1 cellular context compared by ENCODE assay signal in genomic region chr22:49209452-49210195, GRCh38.
A peak's percentile ranks its signal among the peaks of the same experiment; 100 is the strongest.
TF ChIP-seq lines count a peak whose summit lies in the region.

No MANE protein-coding gene starts in this region.

TF ChIP-seq in HepG2, 621 proteins besides CTCF, POLR2A, EP300 and RAD21 (continued from another document and continues in another):
- no peak for TF ChIP-seq HOXD1 (CRISPR knock-in tag; IDR thresholded peaks at IDR 0.05)
- TF ChIP-seq ADNP (CRISPR knock-in tag; IDR thresholded peaks at IDR 0.05) = no peak
- TF ChIP-seq ZHX1 (CRISPR knock-in tag; IDR thresholded peaks at IDR 0.05; ENCODE audit: low read depth) = no peak
- TF ChIP-seq STAT6 (CRISPR knock-in tag; IDR thresholded peaks at IDR 0.05; ENCODE audit: borderline replicate concordance) = no peak
- no peak for TF ChIP-seq THAP7 (CRISPR knock-in tag; IDR thresholded peaks at IDR 0.05)
- no peak for TF ChIP-seq RAD51 (IDR thresholded peaks at IDR 0.05; ENCODE audit: borderline replicate concordance)
- no peak for TF ChIP-seq ZHX2 (IDR thresholded peaks at IDR 0.05; ENCODE audit: low read depth)
- TF ChIP-seq ZHX2 (CRISPR knock-in tag; IDR thresholded peaks at IDR 0.05; ENCODE audit: borderline replicate concordance) = no peak
- no peak for TF ChIP-seq ZNF230 (CRISPR knock-in tag; IDR thresholded peaks at IDR 0.05)
- no peak for TF ChIP-seq NAIF1 (CRISPR knock-in tag; IDR thresholded peaks at IDR 0.05; ENCODE audit: borderline replicate concordance)
- TF ChIP-seq DNMT3B (CRISPR knock-in tag; conservative IDR thresholded peaks at IDR 0.05) = no peak
- TF ChIP-seq ZNF281 (CRISPR knock-in tag; IDR thresholded peaks at IDR 0.05; ENCODE audit: borderline replicate concordance) = peak; percentile 97
- no peak for TF ChIP-seq FUBP1 (CRISPR knock-in tag; IDR thresholded peaks at IDR 0.05; ENCODE audit: borderline replicate concordance)
- no peak for TF ChIP-seq JUNB (CRISPR knock-in tag; IDR thresholded peaks at IDR 0.05; ENCODE audit: borderline replicate concordance)
- peak; percentile 59 for TF ChIP-seq MIXL1 (CRISPR knock-in tag; IDR thresholded peaks at IDR 0.05)
- TF ChIP-seq SMARCC2 (IDR thresholded peaks at IDR 0.05) = no peak
- peak; percentile 36; the same call in 1 of the 2 replicates for TF ChIP-seq NR2C2 (CRISPR knock-in tag; IDR thresholded peaks at IDR 0.05; ENCODE audit: borderline replicate concordance)
- TF ChIP-seq KDM6A (CRISPR knock-in tag; IDR thresholded peaks at IDR 0.05; ENCODE audit: low read depth) = no peak
- TF ChIP-seq ZNF652 (CRISPR knock-in tag; IDR thresholded peaks at IDR 0.05; ENCODE audit: borderline replicate concordance, low read depth) = no peak
- no peak for TF ChIP-seq ZNF337 (CRISPR knock-in tag; IDR thresholded peaks at IDR 0.05; ENCODE audit: borderline replicate concordance, low read depth)
- TF ChIP-seq ZNF331 (CRISPR knock-in tag; IDR thresholded peaks at IDR 0.05) = peak; percentile 60; the same call in 1 of the 2 replicates
- TF ChIP-seq MLLT10 (CRISPR knock-in tag; IDR thresholded peaks at IDR 0.05) = no peak
- TF ChIP-seq SETDB1 (CRISPR knock-in tag; IDR thresholded peaks at IDR 0.05; ENCODE audit: borderline replicate concordance) = no peak
- TF ChIP-seq SCMH1 (CRISPR knock-in tag; IDR thresholded peaks at IDR 0.05; ENCODE audit: borderline replicate concordance) = no peak
- TF ChIP-seq SP1 (IDR thresholded peaks at IDR 0.05) = no peak
- TF ChIP-seq SP1 (CRISPR knock-in tag; IDR thresholded peaks at IDR 0.05) = no peak
- TF ChIP-seq TAF15 (IDR thresholded peaks at IDR 0.05; ENCODE audit: low read depth, low read length, poor library complexity, severe bottlenecking) = no peak
- TF ChIP-seq ZNF619 (CRISPR knock-in tag; IDR thresholded peaks at IDR 0.05) = no peak
- TF ChIP-seq ZKSCAN8 (CRISPR knock-in tag; IDR thresholded peaks at IDR 0.05; ENCODE audit: borderline replicate concordance) = no peak
- peak; percentile 37; the same call in 1 of the 2 replicates for TF ChIP-seq ZNF556 (CRISPR knock-in tag; IDR thresholded peaks at IDR 0.05; ENCODE audit: borderline replicate concordance)
- no peak for TF ChIP-seq IKZF5 (CRISPR knock-in tag; IDR thresholded peaks at IDR 0.05)
- TF ChIP-seq ZNF678 (CRISPR knock-in tag; IDR thresholded peaks at IDR 0.05) = no peak
- no peak for TF ChIP-seq ATF3 (CRISPR knock-in tag; IDR thresholded peaks at IDR 0.05)
- peak; percentile 51 for TF ChIP-seq HNF4A (CRISPR knock-in tag; IDR thresholded peaks at IDR 0.05)
- no peak for TF ChIP-seq ZNF253 (CRISPR knock-in tag; IDR thresholded peaks at IDR 0.05; ENCODE audit: borderline replicate concordance)
- no peak for TF ChIP-seq TOE1 (CRISPR knock-in tag; IDR thresholded peaks at IDR 0.05)
- TF ChIP-seq TEAD2 (CRISPR knock-in tag; IDR thresholded peaks at IDR 0.05) = no peak
- peak; percentile 58; the same call in 1 of the 2 replicates for TF ChIP-seq KDM2A (CRISPR knock-in tag; IDR thresholded peaks at IDR 0.05; ENCODE audit: borderline replicate concordance, low read depth)
- TF ChIP-seq IKZF1 (IDR thresholded peaks at IDR 0.05) = no peak
- peak; percentile 45; the same call in 1 of the 2 replicates for TF ChIP-seq ZNF788 (CRISPR knock-in tag; IDR thresholded peaks at IDR 0.05; ENCODE audit: borderline replicate concordance)
- no peak for TF ChIP-seq ZNF557 (CRISPR knock-in tag; IDR thresholded peaks at IDR 0.05)
- no peak for TF ChIP-seq GPN1 (CRISPR knock-in tag; IDR thresholded peaks at IDR 0.05; ENCODE audit: borderline replicate concordance)
- TF ChIP-seq RARA (CRISPR knock-in tag; IDR thresholded peaks at IDR 0.05) = peak; percentile 21; the same call in 1 of the 2 replicates
- no peak for TF ChIP-seq ZNF670 (CRISPR knock-in tag; IDR thresholded peaks at IDR 0.05; ENCODE audit: borderline replicate concordance)
- TF ChIP-seq MAFK (conservative IDR thresholded peaks at IDR 0.05 in 1 of 2, IDR thresholded peaks at IDR 0.05 in 1 of 2; ENCODE audit: low read length in 2 of 2) = no peak
- peak; percentile 93 for TF ChIP-seq MIER2 (CRISPR knock-in tag; IDR thresholded peaks at IDR 0.05)
- TF ChIP-seq MXD1 (CRISPR knock-in tag; IDR thresholded peaks at IDR 0.05) = no peak
- no peak for TF ChIP-seq ZNF329 (CRISPR knock-in tag; IDR thresholded peaks at IDR 0.05; ENCODE audit: low read depth)
- no peak for TF ChIP-seq TBP (CRISPR knock-in tag; IDR thresholded peaks at IDR 0.05)
- TF ChIP-seq KLF13 (CRISPR knock-in tag; IDR thresholded peaks at IDR 0.05) = no peak
- no peak for TF ChIP-seq ZNF598 (CRISPR knock-in tag; IDR thresholded peaks at IDR 0.05; ENCODE audit: borderline replicate concordance)
- no peak for TF ChIP-seq ONECUT2 (CRISPR knock-in tag; IDR thresholded peaks at IDR 0.05)
